2 cellular contexts compared by ENCODE assay signal in genomic region chr14:46377305-46377704, GRCh38.
TF ChIP-seq lines count a peak whose summit lies in the region.

No MANE protein-coding gene starts in this region.

TF ChIP-seq in GM23338, 12 proteins besides CTCF, POLR2A, EP300 and RAD21:
- TF ChIP-seq ZNF114 (CRISPR knock-in tag; IDR thresholded peaks at IDR 0.05), result no peak
- no peak for TF ChIP-seq ETS1 (IDR thresholded peaks at IDR 0.05)
- TF ChIP-seq ZNF331 (CRISPR knock-in tag; IDR thresholded peaks at IDR 0.05; ENCODE audit: low read depth), result no peak
- no peak for TF ChIP-seq JUNB (IDR thresholded peaks at IDR 0.05; ENCODE audit: unreplicated experiment)
- no peak for TF ChIP-seq EZH2phosphoT487 (IDR thresholded peaks at IDR 0.05; ENCODE audit: unreplicated experiment)
- TF ChIP-seq ZNF462 (CRISPR knock-in tag; IDR thresholded peaks at IDR 0.05), result no peak
- no peak for TF ChIP-seq CREB1 (CRISPR knock-in tag; IDR thresholded peaks at IDR 0.05; ENCODE audit: low read depth)
- TF ChIP-seq NANOG (IDR thresholded peaks at IDR 0.05; ENCODE audit: borderline replicate concordance), result no peak
- TF ChIP-seq EZH2 (IDR thresholded peaks at IDR 0.05; ENCODE audit: low read depth, unreplicated experiment), result no peak
- no peak for TF ChIP-seq POLR2AphosphoS5 (IDR thresholded peaks at IDR 0.05; ENCODE audit: low read depth)
- no peak for TF ChIP-seq STAT1 (IDR thresholded peaks at IDR 0.05; ENCODE audit: unreplicated experiment)
- TF ChIP-seq REST (IDR thresholded peaks at IDR 0.05; ENCODE audit: unreplicated experiment), result no peak
TF ChIP-seq in GM23338: peak in this region for 0.

TF ChIP-seq in H1, 55 proteins besides CTCF, POLR2A, EP300 and RAD21:
- no peak for TF ChIP-seq POU5F1 (IDR thresholded peaks at IDR 0.05; ENCODE audit: low read depth, low read length)
TF ChIP-seq in H1: peak in this region for 0.
